ENCODE assay signal across 16 cellular contexts in the genomic region with DNA sequence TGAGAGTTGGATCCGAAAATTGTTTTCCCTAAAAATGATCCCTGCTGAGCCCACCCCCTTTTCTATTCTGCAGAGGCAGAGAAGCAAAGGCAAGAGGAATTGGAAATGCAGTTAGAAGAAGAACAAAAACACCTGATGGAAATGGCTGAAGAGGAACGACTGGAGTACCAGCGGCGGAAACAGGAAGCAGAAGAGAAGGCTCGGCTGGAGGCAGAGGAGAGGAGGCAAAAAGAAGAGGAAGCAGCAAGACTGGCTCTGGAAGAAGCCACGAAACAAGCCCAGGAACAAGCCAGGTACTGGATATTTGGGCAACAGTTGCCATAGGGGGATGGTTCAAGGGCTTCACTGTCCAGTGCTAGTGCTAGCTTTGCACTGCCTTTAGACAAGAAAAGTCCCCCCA.
"Had no signal": no experiment of that assay in that cellular context is flagged by ENCODE, and none has a peak within 500 bp of the region (broad histone marks: within the 10 kb centered on the region; RNA-seq: fewer than 3 reads in every experiment).

No MANE protein-coding gene starts in this region.

- H3K9me3 ChIP-seq: mucosa of descending colon, thyroid gland had no signal

- H3K4me3 ChIP-seq: mucosa of descending colon, neural progenitor cell, thyroid gland had no signal

- FAIRE-seq: TTC549 had no signal

- H3K4me1 ChIP-seq: neural progenitor cell, thyroid gland had no signal

- H3K27me3 ChIP-seq: neural progenitor cell, thyroid gland had no signal

- DNase-seq: activated CD4-positive, alpha-beta T cell treated with anti-CD3 and anti-CD28 coated beads, Interleukin-2, amount 10 ng/mL, durations not matched to agents 7 days and 5 days; activated CD8-positive, alpha-beta memory T cell treated with anti-CD3 and anti-CD28 coated beads for 24 hours; effector CD4-positive, alpha-beta T cell; mucosa of descending colon; naive B cell; stimulated activated CD4-positive, alpha-beta T cell treated with anti-CD3 and anti-CD28 coated beads, Interleukin-12 subunit alpha, Interleukin-12 subunit beta, amount 100 ng/mL, for 4 hours; stimulated activated CD4-positive, alpha-beta T cell treated with anti-CD3 and anti-CD28 coated beads, Interleukin-1b, Interleukin-23, amount 100 ng/mL, for 48 hours; stimulated activated naive CD4-positive, alpha-beta T cell treated with Interleukin-2 at 50 U/mL for 16 hours; T-helper 2 cell; thyroid gland had no signal

- H3K4me1 Mint-ChIP-seq: activated CD4-positive, alpha-beta T cell treated with anti-CD3 and anti-CD28 coated beads, Interleukin-2, amount 10 ng/mL, durations not matched to agents 7 days and 5 days had no signal

- H3K4me3 Mint-ChIP-seq: activated CD4-positive, alpha-beta T cell treated with anti-CD3 and anti-CD28 coated beads, Interleukin-2, amount 10 ng/mL, durations not matched to agents 7 days and 5 days; activated naive CD8-positive, alpha-beta T cell; memory B cell; naive B cell; neural progenitor cell had no signal

- H3K27ac ChIP-seq: neural progenitor cell, thyroid gland had no signal

- H3K27ac Mint-ChIP-seq: activated CD4-positive, alpha-beta T cell treated with anti-CD3 and anti-CD28 coated beads, Interleukin-2, amount 10 ng/mL, durations not matched to agents 7 days and 5 days; activated naive CD8-positive, alpha-beta T cell; memory B cell; naive B cell; neural progenitor cell; progenitor cell of endocrine pancreas had no signal

- H3K36me3 Mint-ChIP-seq: activated naive CD8-positive, alpha-beta T cell; memory B cell; naive B cell had no signal

- H3K36me3 ChIP-seq: neural progenitor cell, thyroid gland had no signal

- ATAC-seq: esophagus mucosa, mucosa of descending colon had no signal

- H3K9me3 Mint-ChIP-seq: activated CD4-positive, alpha-beta T cell treated with anti-CD3 and anti-CD28 coated beads, Interleukin-2, amount 10 ng/mL, durations not matched to agents 7 days and 5 days; memory B cell; naive B cell; neural progenitor cell had no signal

- H3K27me3 Mint-ChIP-seq: progenitor cell of endocrine pancreas had no signal
